Comparison of ENCODE assay signal across 8 cellular contexts in the genomic region with DNA sequence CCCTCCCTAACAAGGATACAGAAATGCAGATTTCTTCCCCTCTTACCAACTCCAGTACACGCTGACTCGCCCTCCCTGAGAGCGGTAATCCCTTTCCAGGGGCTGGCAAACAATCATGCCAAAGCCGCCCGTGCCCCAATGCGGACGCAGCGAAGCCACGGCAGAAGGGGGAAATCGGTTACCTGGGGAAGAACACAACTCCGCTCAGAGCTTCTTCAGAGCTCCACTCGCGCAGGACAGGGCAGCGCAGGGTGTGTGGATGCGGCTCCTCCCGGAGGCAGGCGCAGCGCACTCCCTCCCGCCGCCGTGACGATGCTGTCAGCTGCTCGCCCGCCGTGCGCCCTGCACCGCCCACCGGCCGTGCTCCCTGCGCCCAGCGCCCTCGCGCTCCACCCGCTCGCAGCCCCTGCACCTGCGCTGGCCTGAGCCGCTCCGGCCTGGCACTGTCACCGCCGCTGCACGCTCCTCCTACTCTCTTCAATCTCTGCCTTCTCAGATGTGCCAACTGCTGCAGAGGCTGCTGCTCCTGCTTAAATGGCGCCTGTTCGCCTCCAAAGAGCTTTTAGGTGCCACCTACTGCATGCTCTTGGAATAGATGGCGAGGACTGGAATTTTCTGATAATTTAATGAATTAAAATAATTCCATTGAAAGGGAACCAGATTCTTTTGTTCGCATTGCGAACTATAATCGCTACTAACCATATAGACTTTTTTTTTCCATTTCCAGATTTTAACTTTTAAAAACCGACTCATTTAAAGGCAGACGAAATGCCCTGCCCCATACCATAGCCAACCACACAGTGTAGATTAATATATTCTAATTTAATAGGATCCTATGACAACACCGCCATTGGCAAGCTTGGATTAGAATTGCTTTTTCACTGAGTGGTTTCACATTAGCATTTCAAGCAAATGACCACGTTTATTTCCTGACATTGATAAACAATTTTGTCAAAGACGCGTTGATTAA. TPM values are rescaled to one million over a fixed set of nuclear protein-coding genes. Genes with fewer than 3 reads are reported as not detected.
DNase-seq lines count a peak whose midpoint lies in the region; ATAC-seq and TF ChIP-seq lines count a peak whose summit lies in the region.

A gene with protein sequence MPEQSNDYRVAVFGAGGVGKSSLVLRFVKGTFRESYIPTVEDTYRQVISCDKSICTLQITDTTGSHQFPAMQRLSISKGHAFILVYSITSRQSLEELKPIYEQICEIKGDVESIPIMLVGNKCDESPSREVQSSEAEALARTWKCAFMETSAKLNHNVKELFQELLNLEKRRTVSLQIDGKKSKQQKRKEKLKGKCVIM (minus strand): TSS at position 255 of the 970 bp plus-strand sequence. CDS start 28,997 bp downstream, outside the sequence.

- no peaks in the 10 kb centered on the region for H3K36me3 Mint-ChIP-seq in activated CD8-positive, alpha-beta T cell treated with anti-CD3 and anti-CD28 coated beads for 36 hours (ENCODE audit: low read depth)
- peaks cover 0 to 3% (median 0%) of the 10 kb centered on the region in 5 donors for H3K36me3 Mint-ChIP-seq in naive thymus-derived CD4-positive, alpha-beta T cell
- no peaks in the 10 kb centered on the region for H3K36me3 Mint-ChIP-seq in type B pancreatic cell

- peak within 1 kb of the TSS; percentile 62 for H3K4me3 ChIP-seq in fibroblast of the aortic adventitia (ENCODE audit: low read depth, low read length)
- H3K4me3 ChIP-seq in naive thymus-derived CD4-positive, alpha-beta T cell (ENCODE audit: low read length) = no peak within 1 kb of the TSS

- no peak for TF ChIP-seq CTCF in activated CD8-positive, alpha-beta T cell treated with anti-CD3 and anti-CD28 coated beads for 36 hours (IDR thresholded peaks at IDR 0.05)
- TF ChIP-seq CTCF in fibroblast of the aortic adventitia (IDR thresholded peaks at IDR 0.05; ENCODE audit: insufficient read depth, low read length) = peak; percentile 53
- TF ChIP-seq CTCF in type B pancreatic cell (conservative IDR thresholded peaks at IDR 0.05) = peak; percentile 74

- peak within 1 kb of the TSS; percentile 35 for H3K4me3 Mint-ChIP-seq in activated CD8-positive, alpha-beta T cell treated with anti-CD3 and anti-CD28 coated beads for 36 hours
- peak within 1 kb of the TSS; percentile 44 to 80 (median 75) for H3K4me3 Mint-ChIP-seq in naive thymus-derived CD4-positive, alpha-beta T cell
- H3K4me3 Mint-ChIP-seq in type B pancreatic cell = peak within 1 kb of the TSS; percentile 97

- no peaks in the 10 kb centered on the region for H3K9me3 ChIP-seq in naive thymus-derived CD4-positive, alpha-beta T cell (ENCODE audit: control insufficient read depth in 2 of 3, low read length in 3 of 3)

- H3K4me1 ChIP-seq in naive thymus-derived CD4-positive, alpha-beta T cell (ENCODE audit: control insufficient read depth in 2 of 2, insufficient read depth in 2 of 2, low read length in 2 of 2) = no peaks in the 10 kb centered on the region

- H3K4me1 Mint-ChIP-seq in activated CD8-positive, alpha-beta T cell treated with anti-CD3 and anti-CD28 coated beads for 36 hours (ENCODE audit: low read depth) = no peaks in the 10 kb centered on the region
- peaks cover 0 to 14% (median 4%) of the 10 kb centered on the region in 7 donors for H3K4me1 Mint-ChIP-seq in naive thymus-derived CD4-positive, alpha-beta T cell
- peaks cover 20% of the 10 kb centered on the region for H3K4me1 Mint-ChIP-seq in type B pancreatic cell (ENCODE audit: unreplicated experiment)

- peak; percentile 1 to 21 for DNase-seq in stimulated activated CD4-positive, alpha-beta T cell treated with anti-CD3 and anti-CD28 coated beads, Interleukin-15, amount 100 ng/mL, for 48 hours (ENCODE audit: low read depth in 2 of 2)
- no peak for DNase-seq in stimulated activated CD4-positive, alpha-beta T cell treated with anti-CD3 and anti-CD28 coated beads, Interleukin-4, amount 100 ng/mL, for 24 hours
- peak; percentile 80 for DNase-seq in NCI-H1436 treated with DMSO at 0.1 percent for 48 hours (lab: John Stamatoyannopoulos, UW)
- DNase-seq in activated CD8-positive, alpha-beta T cell treated with anti-CD3 and anti-CD28 coated beads for 36 hours = peak; percentile 35
- peak; percentile 56 for DNase-seq in fibroblast of the aortic adventitia (ENCODE audit: low read depth)
- DNase-seq in naive thymus-derived CD4-positive, alpha-beta T cell = peak in 1 of 9 donors; percentile 1
- peak; percentile 82 for DNase-seq in type B pancreatic cell (ENCODE audit: extremely low spot score, unreplicated experiment)

- intact Hi-C loops in activated CD8-positive, alpha-beta T cell treated with anti-CD3 and anti-CD28 coated beads for 36 hours (cut with micrococcal nuclease) = no loop called here
- intact Hi-C loops in naive thymus-derived CD4-positive, alpha-beta T cell (cut with micrococcal nuclease) = no loop called here

- no peaks in the 10 kb centered on the region for H3K9me3 Mint-ChIP-seq in activated CD8-positive, alpha-beta T cell treated with anti-CD3 and anti-CD28 coated beads for 36 hours
- peaks cover 0 to 2% (median 0%) of the 10 kb centered on the region in 11 donors for H3K9me3 Mint-ChIP-seq in naive thymus-derived CD4-positive, alpha-beta T cell
- H3K9me3 Mint-ChIP-seq in type B pancreatic cell = no peaks in the 10 kb centered on the region

- H3K36me3 ChIP-seq in naive thymus-derived CD4-positive, alpha-beta T cell (ENCODE audit: control insufficient read depth in 2 of 3, insufficient read depth in 3 of 3, low read length in 3 of 3) = no peaks in the 10 kb centered on the region

- no peak within 1 kb of the TSS for H3K27ac ChIP-seq in naive thymus-derived CD4-positive, alpha-beta T cell (ENCODE audit: low read depth, low read length)

- peaks cover 0 to 19% of the 10 kb centered on the region in 2 donors for H3K27me3 ChIP-seq in naive thymus-derived CD4-positive, alpha-beta T cell (ENCODE audit: control insufficient read depth in 2 of 2, insufficient read depth in 2 of 2, low read length in 2 of 2)

- CTCF ChIA-PET in activated CD8-positive, alpha-beta T cell treated with anti-CD3 and anti-CD28 coated beads for 36 hours (lab: Charles Lee) = no interaction called here
- CTCF ChIA-PET in naive thymus-derived CD4-positive, alpha-beta T cell (lab: Charles Lee) = no interaction called here

- H3K27ac Mint-ChIP-seq in activated CD8-positive, alpha-beta T cell treated with anti-CD3 and anti-CD28 coated beads for 36 hours = no peak within 1 kb of the TSS
- no peak within 1 kb of the TSS for H3K27ac Mint-ChIP-seq in naive thymus-derived CD4-positive, alpha-beta T cell
- peak within 1 kb of the TSS; percentile 79 for H3K27ac Mint-ChIP-seq in type B pancreatic cell

- ATAC-seq in activated CD8-positive, alpha-beta T cell treated with anti-CD3 and anti-CD28 coated beads for 36 hours = peak; percentile 77
- ATAC-seq in naive thymus-derived CD4-positive, alpha-beta T cell = no peak
- no peak for ATAC-seq in HG03045 (IDR thresholded peaks at IDR 0.05; ENCODE audit: unreplicated experiment)

- POLR2A ChIA-PET in activated CD8-positive, alpha-beta T cell treated with anti-CD3 and anti-CD28 coated beads for 36 hours (lab: Charles Lee) = no interaction called here
- POLR2A ChIA-PET in naive thymus-derived CD4-positive, alpha-beta T cell (lab: Charles Lee) = no interaction called here

- H3K27me3 Mint-ChIP-seq in activated CD8-positive, alpha-beta T cell treated with anti-CD3 and anti-CD28 coated beads for 36 hours = peaks cover 44% of the 10 kb centered on the region
- H3K27me3 Mint-ChIP-seq in naive thymus-derived CD4-positive, alpha-beta T cell = peaks cover 61 to 90% (median 68%) of the 10 kb centered on the region in 5 donors
- peaks cover 37% of the 10 kb centered on the region for H3K27me3 Mint-ChIP-seq in type B pancreatic cell

RNA-seq across cellular contexts. Expression of the gene that starts here (rescaled TPM):
- total RNA-seq in activated CD8-positive, alpha-beta T cell treated with anti-CD3 and anti-CD28 coated beads for 36 hours = not detected
- total RNA-seq in fibroblast of the aortic adventitia (ENCODE audit: low replicate concordance) = 1.6 TPM in 1 of 2 replicates, not detected in the other
- not detected for total RNA-seq in naive thymus-derived CD4-positive, alpha-beta T cell
- not detected for polyA plus RNA-seq in naive thymus-derived CD4-positive, alpha-beta T cell
- 2.0 and 5.2 TPM in 2 replicates for total RNA-seq in type B pancreatic cell (ENCODE audit: low replicate concordance)

Comparison
In these comparisons a context has a peak if more than half of its experiments do, and no peak if none do; other contexts are left out.
1. Peak in DNase-seq and ATAC-seq in activated CD8-positive, alpha-beta T cell treated with anti-CD3 and anti-CD28 coated beads for 36 hours; RNA of the gene not detected or under 1 TPM.
2. H3K4me3 Mint-ChIP-seq: peak in every context shown above with its lines; median percentile 97 in type B pancreatic cell; 75 in naive thymus-derived CD4-positive, alpha-beta T cell; 35 in activated CD8-positive, alpha-beta T cell treated with anti-CD3 and anti-CD28 coated beads for 36 hours.